Comparison of ENCODE assay signal across 1 cellular context in genomic region chr1:113677250-113678158, GRCh38.
TF ChIP-seq lines count a peak whose summit lies in the region.

No MANE protein-coding gene starts in this region.

TF ChIP-seq in WTC11, 78 proteins besides CTCF, POLR2A, EP300 and RAD21 (continued from another document):
- TF ChIP-seq, protein P1, sequence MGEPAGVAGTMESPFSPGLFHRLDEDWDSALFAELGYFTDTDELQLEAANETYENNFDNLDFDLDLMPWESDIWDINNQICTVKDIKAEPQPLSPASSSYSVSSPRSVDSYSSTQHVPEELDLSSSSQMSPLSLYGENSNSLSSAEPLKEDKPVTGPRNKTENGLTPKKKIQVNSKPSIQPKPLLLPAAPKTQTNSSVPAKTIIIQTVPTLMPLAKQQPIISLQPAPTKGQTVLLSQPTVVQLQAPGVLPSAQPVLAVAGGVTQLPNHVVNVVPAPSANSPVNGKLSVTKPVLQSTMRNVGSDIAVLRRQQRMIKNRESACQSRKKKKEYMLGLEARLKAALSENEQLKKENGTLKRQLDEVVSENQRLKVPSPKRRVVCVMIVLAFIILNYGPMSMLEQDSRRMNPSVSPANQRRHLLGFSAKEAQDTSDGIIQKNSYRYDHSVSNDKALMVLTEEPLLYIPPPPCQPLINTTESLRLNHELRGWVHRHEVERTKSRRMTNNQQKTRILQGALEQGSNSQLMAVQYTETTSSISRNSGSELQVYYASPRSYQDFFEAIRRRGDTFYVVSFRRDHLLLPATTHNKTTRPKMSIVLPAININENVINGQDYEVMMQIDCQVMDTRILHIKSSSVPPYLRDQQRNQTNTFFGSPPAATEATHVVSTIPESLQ (CRISPR knock-in tag; IDR thresholded peaks at IDR 0.05): no peak
